In genomic region chr2:2758793-2759367, GRCh38 we compare ENCODE assay signal across 21 cellular contexts.
A peak's percentile ranks its signal among the peaks of the same experiment; 100 is the strongest.
DNase-seq lines count a peak whose midpoint lies in the region; ATAC-seq and TF ChIP-seq lines count a peak whose summit lies in the region.
"Had no signal": no experiment of that assay in that cellular context is flagged by ENCODE, and none has a peak within 500 bp of the region (broad histone marks: within the 10 kb centered on the region; RNA-seq: fewer than 3 reads in every experiment).

No MANE protein-coding gene starts in this region.

- no CpG with 5 or more reads among the region's 10 CpGs for WGBS in neuronal stem cell (ENCODE audit: extremely low coverage in 2 of 2, insufficient read length in 2 of 2, insufficient replicate concordance in 1 of 2), 2 donors

- H2AFZ ChIP-seq in neuronal stem cell (ENCODE audit: low read length) = no peak overlapping the region
- H2AFZ ChIP-seq: GM23338 had no signal

- H3K27me3 ChIP-seq in neuronal stem cell (ENCODE audit: control insufficient read depth in 3 of 3, insufficient read depth in 3 of 3, low read depth in 1 of 3, low read length in 3 of 3) = no peaks in the 10 kb centered on the region
- H3K27me3 ChIP-seq: BLaER1 had no signal

- no peak overlapping the region for H3K4me2 ChIP-seq in neuronal stem cell (ENCODE audit: insufficient read depth, low read length, poor library complexity, severe bottlenecking)
- H3K4me2 ChIP-seq: BLaER1, GM23338 had no signal

- no peak overlapping the region for H2BK5ac ChIP-seq in neuronal stem cell (ENCODE audit: low read length)

- H3K23ac ChIP-seq in neuronal stem cell (ENCODE audit: low read depth, low read length, poor library complexity) = peak overlapping the region; percentile 43

- H3K4me3 Mint-ChIP-seq in T-helper 17 cell = no peak overlapping the region
- H3K4me3 Mint-ChIP-seq: B cell; CD4-positive, CD25-positive, alpha-beta regulatory T cell; CD8-positive, alpha-beta T cell; GM23338; H9 had no signal

- no peak overlapping the region for H3K4me3 ChIP-seq in neuronal stem cell (ENCODE audit: low read length in 2 of 2)
- H3K4me3 ChIP-seq: BLaER1, GM23338 had no signal

- H3K27me3 Mint-ChIP-seq in T-helper 17 cell = peaks cover 8% of the 10 kb centered on the region
- H3K27me3 Mint-ChIP-seq: B cell; CD4-positive, CD25-positive, alpha-beta regulatory T cell had no signal

- H3K4me1 ChIP-seq in neuronal stem cell (ENCODE audit: control insufficient read depth in 2 of 2, insufficient read depth in 1 of 2, low read depth in 1 of 2, low read length in 2 of 2) = peaks cover 0 to 5% of the 10 kb centered on the region in 2 donors
- H3K4me1 ChIP-seq: Caco-2 had no signal

- no peak overlapping the region for H2BK15ac ChIP-seq in neuronal stem cell (ENCODE audit: low read length)

- ATAC-seq in T-helper 17 cell = no peak
- ATAC-seq: CD8-positive, alpha-beta T cell; GM23338; HCT116 had no signal

- H3K4me1 Mint-ChIP-seq in T-helper 17 cell = no peaks in the 10 kb centered on the region
- H3K4me1 Mint-ChIP-seq: B cell; CD4-positive, CD25-positive, alpha-beta regulatory T cell had no signal

- no peak overlapping the region for H2BK120ac ChIP-seq in neuronal stem cell (ENCODE audit: low read depth, low read length)

- no peak overlapping the region for H3K4ac ChIP-seq in neuronal stem cell (ENCODE audit: low read length)

- peak overlapping the region; percentile 83 for H3K18ac ChIP-seq in neuronal stem cell (ENCODE audit: low read length)

- no peak overlapping the region for H4K91ac ChIP-seq in neuronal stem cell (ENCODE audit: low read depth, low read length, poor library complexity)

- H3K14ac ChIP-seq in neuronal stem cell (ENCODE audit: low read length) = no peak overlapping the region

- no peak overlapping the region for H3K27ac ChIP-seq in neuronal stem cell (replicated peaks; ENCODE audit: low read length)
- H3K27ac ChIP-seq: 22Rv1, BLaER1, C4-2B had no signal

- H3K36me3 Mint-ChIP-seq in T-helper 17 cell (ENCODE audit: low read depth) = no peaks in the 10 kb centered on the region
- H3K36me3 Mint-ChIP-seq: CD4-positive, CD25-positive, alpha-beta regulatory T cell; CD8-positive, alpha-beta T cell had no signal

- H3K79me1 ChIP-seq in neuronal stem cell (ENCODE audit: low read depth, low read length) = peaks cover 3% of the 10 kb centered on the region

- peak; percentile 10 for DNase-seq in NCI-H146 (lab: John Stamatoyannopoulos, UW)
- DNase-seq in NCI-H146 treated with DMSO at 0.1 percent for 48 hours (lab: John Stamatoyannopoulos, UW; ENCODE audit: unreplicated experiment) = no peak
- peak; percentile 88 for DNase-seq in cerebellum (ENCODE audit: low spot score)
- no peak for DNase-seq in neuronal stem cell (ENCODE audit: low spot score)
- no peak for DNase-seq in ureter (ENCODE audit: low spot score)
- DNase-seq in T-helper 17 cell = no peak
- no peak for DNase-seq in GM20000 (ENCODE audit: low spot score)
- DNase-seq in DMS114 treated with DMSO at 0.1 percent for 48 hours (lab: John Stamatoyannopoulos, UW; ENCODE audit: unreplicated experiment) = no peak
- DNase-seq: Caco-2; CD4-positive, CD25-positive, alpha-beta regulatory T cell; CD8-positive, alpha-beta T cell; DMS79; EL; GF-D8; H9 had no signal

- H4K8ac ChIP-seq in neuronal stem cell (ENCODE audit: low read depth, low read length) = no peak overlapping the region

- peak overlapping the region; percentile 70 for H2AK5ac ChIP-seq in neuronal stem cell (ENCODE audit: low read depth, low read length)

- no peaks in the 10 kb centered on the region for H3K36me3 ChIP-seq in neuronal stem cell (replicated peaks in 1 of 2; ENCODE audit: control insufficient read depth in 2 of 2, insufficient read depth in 2 of 2, low read length in 2 of 2)
- H3K36me3 ChIP-seq: BLaER1 had no signal

- H3K9ac ChIP-seq in neuronal stem cell (ENCODE audit: low read depth, low read length, poor library complexity) = no peak overlapping the region
- H3K9ac ChIP-seq: BLaER1 had no signal

- no peak overlapping the region for H3K27ac Mint-ChIP-seq in T-helper 17 cell
- H3K27ac Mint-ChIP-seq: B cell; CD4-positive, CD25-positive, alpha-beta regulatory T cell; CD8-positive, alpha-beta T cell; GM23338 had no signal

- no peak for TF ChIP-seq CTCF in GM20000 (IDR thresholded peaks at IDR 0.05; ENCODE audit: extremely low read depth, missing control alignments)

- peak overlapping the region; percentile 84 for H2BK12ac ChIP-seq in neuronal stem cell (ENCODE audit: low read length)

- H3K9me3 ChIP-seq in neuronal stem cell (replicated peaks in 1 of 2; ENCODE audit: control insufficient read depth in 2 of 2, insufficient read depth in 1 of 2, low read depth in 1 of 2, low read length in 2 of 2) = peaks cover 0 to 7% of the 10 kb centered on the region in 2 donors
- H3K9me3 ChIP-seq in T-helper 17 cell (ENCODE audit: control insufficient read depth, low read length, poor library complexity, severe bottlenecking) = no peaks in the 10 kb centered on the region

Comparison
In these comparisons a context has a peak if more than half of its experiments do, and no peak if none do; other contexts are left out.
1. DNase-seq: peak in NCI-H146 (single experiment) and cerebellum (single experiment); none in NCI-H146 treated with DMSO at 0.1 percent for 48 hours (single experiment), neuronal stem cell (single experiment), ureter (single experiment), T-helper 17 cell (0 of 3), GM20000 (single experiment) and DMS114 treated with DMSO at 0.1 percent for 48 hours (single experiment).